Comparison of ENCODE assay signal across 13 cellular contexts in the genomic region with DNA sequence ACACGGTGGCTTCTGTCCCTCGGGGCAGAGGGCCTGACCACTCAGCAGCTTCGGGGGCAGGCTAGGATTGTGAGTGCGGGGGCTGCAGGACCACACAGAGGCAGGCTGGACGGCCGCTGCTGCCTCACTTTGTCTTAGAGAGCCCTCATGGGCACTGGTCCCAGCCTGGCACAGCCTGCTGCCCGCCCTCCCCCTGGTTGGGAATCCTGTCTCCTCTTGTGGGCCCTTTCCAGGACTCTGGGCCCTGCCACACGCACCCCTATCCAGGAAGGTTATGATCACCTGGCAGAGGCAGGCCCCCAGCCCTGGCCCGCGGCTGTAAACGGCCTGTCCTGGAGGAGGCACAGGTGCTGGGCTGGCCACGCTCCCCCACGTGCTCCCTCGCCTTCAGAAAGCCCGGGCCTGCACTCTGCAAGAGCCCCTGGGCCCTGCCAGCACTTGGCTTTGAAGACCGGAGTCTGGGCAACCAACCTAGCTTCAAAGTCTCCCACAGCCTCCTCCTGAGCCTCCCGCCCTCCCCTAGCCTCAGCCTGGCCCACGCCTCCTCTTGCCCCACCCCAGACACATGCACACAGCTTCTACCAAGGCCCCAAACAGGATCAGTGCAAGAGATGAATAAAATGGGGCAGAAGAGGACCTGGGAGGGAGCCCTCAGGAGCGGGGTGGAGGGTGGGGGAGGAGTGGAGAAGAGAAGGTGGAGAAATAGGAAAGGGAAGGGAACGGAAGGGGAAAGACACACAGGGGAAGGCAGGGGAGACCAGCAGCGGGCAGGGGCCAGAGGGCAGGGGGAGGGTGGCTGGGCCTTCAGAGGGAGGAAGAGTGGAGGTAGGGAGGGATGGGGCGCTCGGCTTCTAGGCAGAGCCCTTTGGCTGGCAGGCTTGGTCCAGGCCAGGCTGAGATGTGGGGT. TPM values are rescaled to one million over a fixed set of nuclear protein-coding genes. Genes with fewer than 3 reads are reported as not detected.
"Had no signal": no experiment of that assay in that cellular context is flagged by ENCODE, and none has a peak within 500 bp of the region (broad histone marks: within the 10 kb centered on the region; RNA-seq: fewer than 3 reads in every experiment).

No MANE protein-coding gene starts in this region.

- H3K4me3 ChIP-seq: ovary, tibial artery, vagina had no signal

- H3K9me3 Mint-ChIP-seq: activated CD4-positive, alpha-beta memory T cell treated with anti-CD3 and anti-CD28 coated beads, Interleukin-2, amount 10 ng/mL, durations not matched to agents 7 days and 5 days; activated T-cell treated with anti-CD3 and anti-CD28 coated beads, Interleukin-2, amount 50 U/mL, for 72 hours; memory B cell; nephron progenitor cell had no signal

- ATAC-seq: activated T-cell treated with anti-CD3 and anti-CD28 coated beads, Interleukin-2, amount 50 U/mL, for 72 hours had no signal

- H3K36me3 Mint-ChIP-seq: memory B cell had no signal

- H3K36me3 ChIP-seq: ovary, tibial artery, vagina had no signal

- H3K9me3 ChIP-seq: ovary, tibial artery, vagina had no signal

- DNase-seq: activated CD4-positive, alpha-beta memory T cell treated with anti-CD3 and anti-CD28 coated beads, Interleukin-2, amount 10 ng/mL, durations not matched to agents 7 days and 5 days; activated CD8-positive, alpha-beta memory T cell treated with anti-CD3 and anti-CD28 coated beads, Interleukin-2, amount 50 U/mL, for 4 hours; activated gamma-delta T cell treated with Interleukin-2 at 50 U/mL for 16 hours; activated T-cell treated with anti-CD3 and anti-CD28 coated beads, Interleukin-2, amount 50 U/mL, for 72 hours; cortex of kidney; effector CD8-positive, alpha-beta T cell; nephron progenitor cell; ovary; stimulated activated CD4-positive, alpha-beta T cell treated with anti-CD3 and anti-CD28 coated beads, Interleukin-15, amount 100 ng/mL, for 24 hours; tibial artery had no signal

- H3K4me3 Mint-ChIP-seq: activated CD4-positive, alpha-beta memory T cell treated with anti-CD3 and anti-CD28 coated beads, Interleukin-2, amount 10 ng/mL, durations not matched to agents 7 days and 5 days; activated T-cell treated with anti-CD3 and anti-CD28 coated beads, Interleukin-2, amount 50 U/mL, for 72 hours; memory B cell; nephron progenitor cell had no signal

- H3K27ac Mint-ChIP-seq: activated CD4-positive, alpha-beta memory T cell treated with anti-CD3 and anti-CD28 coated beads, Interleukin-2, amount 10 ng/mL, durations not matched to agents 7 days and 5 days; activated T-cell treated with anti-CD3 and anti-CD28 coated beads, Interleukin-2, amount 50 U/mL, for 72 hours; memory B cell; nephron progenitor cell had no signal

- H3K27me3 ChIP-seq: ovary, vagina had no signal

RNA-seq across cellular contexts. Expression of gene SYT7, which starts 31.0 kb away (rescaled TPM):
- total RNA-seq: activated CD4-positive, alpha-beta memory T cell treated with anti-CD3 and anti-CD28 coated beads, Interleukin-2, amount 10 ng/mL, durations not matched to agents 7 days and 5 days; activated T-cell treated with anti-CD3 and anti-CD28 coated beads, Interleukin-2, amount 50 U/mL, for 72 hours had no signal

RNA-seq across cellular contexts. Expression of gene LRRC10B, which starts 41.4 kb away (rescaled TPM):
- total RNA-seq: activated T-cell treated with anti-CD3 and anti-CD28 coated beads, Interleukin-2, amount 50 U/mL, for 72 hours; skeletal muscle tissue had no signal
